18 cellular contexts compared by ENCODE assay signal in genomic region chr16:87847467-87847784, GRCh38. TPM values are rescaled to one million over a fixed set of nuclear protein-coding genes. Genes with fewer than 3 reads are reported as not detected.
DNase-seq lines count a peak whose midpoint lies in the region; ATAC-seq and TF ChIP-seq lines count a peak whose summit lies in the region.
"Had no signal": no experiment of that assay in that cellular context is flagged by ENCODE, and none has a peak within 500 bp of the region (broad histone marks: within the 10 kb centered on the region; RNA-seq: fewer than 3 reads in every experiment).

No MANE protein-coding gene starts in this region.

- H3K27ac Mint-ChIP-seq in activated naive CD4-positive, alpha-beta T cell treated with anti-CD3 and anti-CD28 coated beads, Interleukin-2, amount 50 U/mL, for 24 hours, result peak overlapping the region; percentile 30
- peak overlapping the region; percentile 8 for H3K27ac Mint-ChIP-seq in chondrocyte (ENCODE audit: unreplicated experiment)
- H3K27ac Mint-ChIP-seq: T-cell had no signal

- WGBS in mesodermal cell (ENCODE audit: insufficient coverage in 2 of 2), 2 experiments, result 94 to 96% methylated on average over 4 to 7 of the region's 8 CpGs

- no peaks in the 10 kb centered on the region for H3K9me3 ChIP-seq in mesodermal cell (ENCODE audit: control insufficient read depth, low read length)
- H3K9me3 ChIP-seq: spleen had no signal

- H3K36me3 Mint-ChIP-seq in activated naive CD4-positive, alpha-beta T cell treated with anti-CD3 and anti-CD28 coated beads, Interleukin-2, amount 50 U/mL, for 24 hours, result peaks cover 6% of the 10 kb centered on the region
- H3K36me3 Mint-ChIP-seq in chondrocyte (ENCODE audit: low read depth), result peaks cover 25% of the 10 kb centered on the region

- peaks cover 50% of the 10 kb centered on the region for H3K4me1 ChIP-seq in mesodermal cell (ENCODE audit: control insufficient read depth, insufficient read depth, low read length, poor library complexity, severe bottlenecking)

- TF ChIP-seq CTCF in chondrocyte (IDR thresholded peaks at IDR 0.05), result no peak

- no peak for ATAC-seq in GM19035 (IDR thresholded peaks at IDR 0.05; ENCODE audit: unreplicated experiment)
- ATAC-seq: T-cell had no signal

- no peak overlapping the region for H3K4me3 Mint-ChIP-seq in activated naive CD4-positive, alpha-beta T cell treated with anti-CD3 and anti-CD28 coated beads, Interleukin-2, amount 50 U/mL, for 24 hours
- no peak overlapping the region for H3K4me3 Mint-ChIP-seq in chondrocyte (ENCODE audit: unreplicated experiment)
- H3K4me3 Mint-ChIP-seq: T-cell had no signal

- no peaks in the 10 kb centered on the region for H3K27me3 Mint-ChIP-seq in activated naive CD4-positive, alpha-beta T cell treated with anti-CD3 and anti-CD28 coated beads, Interleukin-2, amount 50 U/mL, for 24 hours
- H3K27me3 Mint-ChIP-seq in chondrocyte (ENCODE audit: low read depth), result no peaks in the 10 kb centered on the region
- H3K27me3 Mint-ChIP-seq: T-cell had no signal

- peaks cover 70% of the 10 kb centered on the region for H3K36me3 ChIP-seq in mesodermal cell (ENCODE audit: control insufficient read depth, insufficient read depth, low read length)

- H3K9me3 Mint-ChIP-seq in activated naive CD4-positive, alpha-beta T cell treated with anti-CD3 and anti-CD28 coated beads, Interleukin-2, amount 50 U/mL, for 24 hours, result no peaks in the 10 kb centered on the region
- H3K9me3 Mint-ChIP-seq in chondrocyte (ENCODE audit: low read depth), result no peaks in the 10 kb centered on the region
- H3K9me3 Mint-ChIP-seq: T-cell had no signal

- DNase-seq in activated naive CD4-positive, alpha-beta T cell treated with Interleukin-2 at 50 U/mL for 16 hours, result no peak
- DNase-seq in chondrocyte (ENCODE audit: low spot score) (no peak), hippocampal formation (lab: John Stamatoyannopoulos, UW) (no peak), NCI-H2029 (lab: John Stamatoyannopoulos, UW) (no peak)
- DNase-seq: activated CD4-positive, alpha-beta T cell treated with anti-CD3 and anti-CD28 coated beads for 4 hours; activated CD8-positive, alpha-beta memory T cell treated with anti-CD3 and anti-CD28 coated beads, Interleukin-2, amount 50 U/mL, for 48 hours; activated gamma-delta T cell treated with Interleukin-2 at 50 U/mL for 16 hours; effector memory CD4-positive, alpha-beta T cell; left colon; NCI-H1417; NCI-H526 treated with DMSO at 0.1 percent for 48 hours; SHP77; spleen; T-cell had no signal

- H3K27ac ChIP-seq in mesodermal cell (ENCODE audit: low read depth, low read length, severe bottlenecking) (peak overlapping the region; percentile 39), temporal lobe (ENCODE audit: low read depth, low read length) (peak overlapping the region; percentile 62)

- H3K4me1 Mint-ChIP-seq in activated naive CD4-positive, alpha-beta T cell treated with anti-CD3 and anti-CD28 coated beads, Interleukin-2, amount 50 U/mL, for 24 hours, result peaks cover 22% of the 10 kb centered on the region
- H3K4me1 Mint-ChIP-seq in chondrocyte (ENCODE audit: low read depth), result peaks cover 65% of the 10 kb centered on the region

- no peak overlapping the region for H3K4me3 ChIP-seq in mesodermal cell (ENCODE audit: extremely low read depth, insufficient read depth, low read length, poor library complexity, severe bottlenecking)
- H3K4me3 ChIP-seq: spleen had no signal

RNA-seq across cellular contexts. Expression of gene SLC7A5, which starts 21.9 kb away (rescaled TPM):
- total RNA-seq in chondrocyte (53.6 to 249 TPM (median 248 TPM) in 3 replicates), temporal lobe (21.1 TPM)
- 90.6 TPM for polyA plus RNA-seq in mesodermal cell (2013, experiment 1 of 2)
- polyA plus RNA-seq in mesodermal cell (2013, experiment 2 of 2), result 76.9 TPM
